In genomic region chr1:32872189-32872898, GRCh38 we compare ENCODE assay signal across 8 cellular contexts.
DNase-seq lines count a peak whose midpoint lies in the region; ATAC-seq and TF ChIP-seq lines count a peak whose summit lies in the region.

No MANE protein-coding gene starts in this region.

- no peaks in the 10 kb centered on the region for H3K9me3 Mint-ChIP-seq in central memory CD8-positive, alpha-beta T cell

- DNase-seq in GM13977 (ENCODE audit: low spot score) (peak; percentile 81), NCI-H2171 treated with DMSO at 0.1 percent for 48 hours (lab: John Stamatoyannopoulos, UW) (peak; percentile 97), left kidney (ENCODE audit: low read depth, low spot score) (peak; percentile 96)
- peak; percentile 28 for DNase-seq in activated CD4-positive, CD25-positive, alpha-beta regulatory T cell treated with anti-CD3 and anti-CD28 coated beads, Interleukin-2, amount 50 U/mL, for 16 hours (ENCODE audit: low read depth, low spot score)
- DNase-seq in central memory CD8-positive, alpha-beta T cell (ENCODE audit: low spot score in 2 of 2) = peak; percentile 46 to 61
- peak; percentile 75 for DNase-seq in stimulated activated CD4-positive, alpha-beta T cell treated with anti-CD3 and anti-CD28 coated beads, Interleukin-4, amount 100 ng/mL, for 24 hours

- peaks cover 5% of the 10 kb centered on the region for H3K36me3 Mint-ChIP-seq in central memory CD8-positive, alpha-beta T cell (ENCODE audit: insufficient read depth)

- no peak overlapping the region for H3K4me3 Mint-ChIP-seq in central memory CD8-positive, alpha-beta T cell

- TF ChIP-seq CTCF in 22Rv1 (IDR thresholded peaks at IDR 0.05) (peak; percentile 90), GM13977 (IDR thresholded peaks at IDR 0.05; ENCODE audit: extremely low read depth, insufficient read depth, missing control alignments) (peak; percentile 81)

- in situ Hi-C loops in GM13977 (cut with MboI; ENCODE audit: low pct_unique_long_range_greater_than_20kb, low sequenced_read_pairs, unreplicated experiment) = no loop called here

- no peak overlapping the region for H3K27ac Mint-ChIP-seq in central memory CD8-positive, alpha-beta T cell (ENCODE audit: low read depth)

- H3K27me3 Mint-ChIP-seq in central memory CD8-positive, alpha-beta T cell = peaks cover 71% of the 10 kb centered on the region

- H3K4me1 Mint-ChIP-seq in central memory CD8-positive, alpha-beta T cell = peaks cover 28% of the 10 kb centered on the region

- peak; percentile 47 for ATAC-seq in central memory CD8-positive, alpha-beta T cell (replicated peaks; ENCODE audit: extremely low read depth, poor library complexity, severe bottlenecking)
- ATAC-seq in GM19455 (IDR thresholded peaks at IDR 0.05; ENCODE audit: unreplicated experiment) = no peak

- no peak overlapping the region for H3K27ac ChIP-seq in 22Rv1

Comparison
In these comparisons a context has a peak if more than half of its experiments do, and no peak if none do; other contexts are left out.
1. DNase-seq: peak in every context shown above with its lines; median percentile 97 in NCI-H2171 treated with DMSO at 0.1 percent for 48 hours; 96 in left kidney; 81 in GM13977; 75 in stimulated activated CD4-positive, alpha-beta T cell treated with anti-CD3 and anti-CD28 coated beads, Interleukin-4, amount 100 ng/mL, for 24 hours; 54 in central memory CD8-positive, alpha-beta T cell; 28 in activated CD4-positive, CD25-positive, alpha-beta regulatory T cell treated with anti-CD3 and anti-CD28 coated beads, Interleukin-2, amount 50 U/mL, for 16 hours.